Comparison of ENCODE assay signal across 1 cellular context in genomic region chr2:239259603-239260298, GRCh38.
TF ChIP-seq lines count a peak whose summit lies in the region.

No MANE protein-coding gene starts in this region.

TF ChIP-seq in GM12878, 131 proteins besides CTCF, POLR2A, EP300 and RAD21 (continued from another document):
- no peak for TF ChIP-seq ATF3 (IDR thresholded peaks at IDR 0.05; ENCODE audit: borderline replicate concordance, extremely low read depth, low read depth, low read length)
- TF ChIP-seq NFIC (IDR thresholded peaks at IDR 0.05; ENCODE audit: low read depth, low read length): peak; percentile 45; the same call in 1 of the 2 replicates
- TF ChIP-seq ESRRA (IDR thresholded peaks at IDR 0.05; ENCODE audit: low read length): no peak
- 0 out of 2 replicates have a peak, but pooled peaks have one; percentile 26 for TF ChIP-seq TCF3 (IDR thresholded peaks at IDR 0.05; ENCODE audit: borderline replicate concordance, insufficient read depth, low read depth, low read length)
- no peak for TF ChIP-seq CBFB (IDR thresholded peaks at IDR 0.05; ENCODE audit: low read depth)
- TF ChIP-seq ZNF384 (IDR thresholded peaks at IDR 0.05; ENCODE audit: borderline replicate concordance, low read depth, low read length): no peak
- TF ChIP-seq KLF5 (IDR thresholded peaks at IDR 0.05; ENCODE audit: partially characterized antibody): no peak
- no peak for TF ChIP-seq MXI1 (IDR thresholded peaks at IDR 0.05; ENCODE audit: low read depth, low read length)
- no peak for TF ChIP-seq TAF1 (IDR thresholded peaks at IDR 0.05; ENCODE audit: borderline replicate concordance, low read depth, low read length)
- TF ChIP-seq PBX3 (IDR thresholded peaks at IDR 0.05; ENCODE audit: insufficient replicate concordance, low read depth, low read length): peak; percentile 36
- TF ChIP-seq RBBP5 (conservative IDR thresholded peaks at IDR 0.05): no peak
- TF ChIP-seq BACH1 (IDR thresholded peaks at IDR 0.05; ENCODE audit: borderline replicate concordance): no peak
- TF ChIP-seq ZNF592 (IDR thresholded peaks at IDR 0.05): no peak
- TF ChIP-seq CHD4 (IDR thresholded peaks at IDR 0.05): no peak
- TF ChIP-seq ATF2 (IDR thresholded peaks at IDR 0.05; ENCODE audit: low read length): 0 out of 2 replicates have a peak, but pooled peaks have one; percentile 35
- no peak for TF ChIP-seq IRF5 (IDR thresholded peaks at IDR 0.05; ENCODE audit: borderline replicate concordance)
